Comparison of ENCODE assay signal across 30 cellular contexts in the genomic region with DNA sequence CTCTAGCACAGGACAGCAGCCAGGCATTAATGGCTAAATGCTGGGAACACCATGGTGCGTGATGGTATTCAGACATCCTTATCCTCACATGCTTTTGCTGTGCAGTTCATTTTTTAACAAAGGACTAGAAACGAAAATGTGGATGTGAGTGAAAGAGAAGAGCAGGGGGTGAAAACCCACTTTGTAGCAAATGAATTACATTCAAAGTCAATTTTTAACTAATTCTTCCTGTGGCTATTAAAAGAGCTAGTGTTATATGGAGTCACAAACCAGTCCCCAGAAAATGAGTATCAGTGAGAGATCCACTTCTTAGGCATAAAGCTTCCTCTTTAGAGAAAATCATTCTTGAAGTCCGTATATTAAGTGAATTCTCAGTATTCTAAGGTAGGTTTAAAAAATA.
"Had no signal": no experiment of that assay in that cellular context is flagged by ENCODE, and none has a peak within 500 bp of the region (broad histone marks: within the 10 kb centered on the region; RNA-seq: fewer than 3 reads in every experiment).

No MANE protein-coding gene starts in this region.

- H3K4me1 ChIP-seq: adrenal gland, body of pancreas, esophagus muscularis mucosa, foreskin keratinocyte, heart right ventricle, left ventricle myocardium inferior, pancreas, prostate gland, right atrium auricular region, stomach, thyroid gland had no signal

- H3K36me3 ChIP-seq: adrenal gland, esophagus muscularis mucosa, heart right ventricle, left ventricle myocardium inferior, pancreas, prostate gland, right atrium auricular region, stomach, thyroid gland had no signal

- H3K36me3 Mint-ChIP-seq: activated naive CD8-positive, alpha-beta T cell treated with anti-CD3 and anti-CD28 coated beads for 36 hours; stimulated activated naive B cell treated with anti-CD40 and anti-IgM and Interleukin-4, amounts not matched to agents 10 μg/mL and 1 μg/mL and 100 μg/mL, for 72 hours had no signal

- H3K27me3 Mint-ChIP-seq: activated CD4-positive, alpha-beta T cell treated with anti-CD3 and anti-CD28 coated beads for 36 hours; activated naive CD8-positive, alpha-beta T cell treated with anti-CD3 and anti-CD28 coated beads for 36 hours; stimulated activated naive B cell treated with anti-CD40 and anti-IgM and Interleukin-4, amounts not matched to agents 10 μg/mL and 1 μg/mL and 100 μg/mL, for 72 hours had no signal

- DNase-seq: activated CD4-positive, alpha-beta T cell treated with anti-CD3 and anti-CD28 coated beads for 36 hours; activated CD4-positive, alpha-beta T cell treated with anti-CD3 and anti-CD28 coated beads, Interleukin-2, amount 50 U/mL, for 4 hours; activated CD4-positive, CD25-positive, alpha-beta regulatory T cell; activated effector memory CD4-positive, alpha-beta T cell treated with anti-CD3 and anti-CD28 coated beads, Interleukin-2, amount 50 U/mL, for 16 hours; activated naive CD4-positive, alpha-beta T cell treated with anti-CD3 and anti-CD28 coated beads for 36 hours; activated naive CD8-positive, alpha-beta T cell treated with anti-CD3 and anti-CD28 coated beads for 36 hours; activated T-cell treated with anti-CD3 and anti-CD28 coated beads, Interleukin-2, amount 50 U/mL, for 1 hour; adrenal gland; aorta; body of pancreas; dermis blood vessel endothelial cell; effector CD4-positive, alpha-beta T cell; foreskin keratinocyte; heart right ventricle; kidney glomerular epithelial cell; left ventricle myocardium inferior; mucosa of descending colon; nephron progenitor cell; pancreas; stimulated activated CD4-positive, alpha-beta T cell treated with anti-CD3 and anti-CD28 coated beads, Interleukin-15, amount 100 ng/mL, for 24 hours; stimulated activated CD4-positive, alpha-beta T cell treated with anti-CD3 and anti-CD28 coated beads, Interleukin-2, amount 100 ng/mL, for 24 hours; stimulated activated naive B cell treated with anti-CD40 and anti-IgM and Interleukin-4, amounts not matched to agents 10 μg/mL and 1 μg/mL and 100 μg/mL, for 72 hours; stomach; thyroid gland had no signal

- H3K4me3 Mint-ChIP-seq: activated CD4-positive, alpha-beta T cell treated with anti-CD3 and anti-CD28 coated beads for 36 hours; activated naive CD4-positive, alpha-beta T cell treated with anti-CD3 and anti-CD28 coated beads for 36 hours; activated naive CD8-positive, alpha-beta T cell treated with anti-CD3 and anti-CD28 coated beads for 36 hours; activated T-helper 1 cell treated with anti-CD3 and anti-CD28 coated beads, Interleukin-12 subunit alpha, Interleukin-12 subunit beta, Interleukin-2, Interleukin-4 antibody, amounts not matched to agents 30 ng/mL and 10 ng/mL and 1 ng/mL, durations not matched to agents 14 hours and 24 hours and 36 hours; nephron progenitor cell; stimulated activated naive B cell treated with anti-CD40 and anti-IgM and Interleukin-4, amounts not matched to agents 10 μg/mL and 1 μg/mL and 100 μg/mL, for 72 hours; T-helper 2 cell treated with Interferon-gamma antibody and Interleukin-4, amounts not matched to agents 5 μg/mL and 100 μg/mL, for 36 hours had no signal

- H3K4me3 ChIP-seq: adrenal gland, body of pancreas, esophagus muscularis mucosa, heart right ventricle, left ventricle myocardium inferior, mucosa of descending colon, pancreas, prostate gland, right atrium auricular region, stomach, thyroid gland had no signal

- H3K27ac Mint-ChIP-seq: activated CD4-positive, alpha-beta T cell treated with anti-CD3 and anti-CD28 coated beads for 36 hours; activated naive CD4-positive, alpha-beta T cell treated with anti-CD3 and anti-CD28 coated beads for 36 hours; activated naive CD8-positive, alpha-beta T cell treated with anti-CD3 and anti-CD28 coated beads for 36 hours; activated T-helper 1 cell treated with anti-CD3 and anti-CD28 coated beads, Interleukin-12 subunit alpha, Interleukin-12 subunit beta, Interleukin-2, Interleukin-4 antibody, amounts not matched to agents 30 ng/mL and 10 ng/mL and 1 ng/mL, durations not matched to agents 14 hours and 24 hours and 36 hours; nephron progenitor cell; stimulated activated naive B cell treated with anti-CD40 and anti-IgM and Interleukin-4, amounts not matched to agents 10 μg/mL and 1 μg/mL and 100 μg/mL, for 72 hours; T-helper 2 cell treated with Interferon-gamma antibody and Interleukin-4, amounts not matched to agents 5 μg/mL and 100 μg/mL, for 36 hours had no signal

- FAIRE-seq: colon, pancreas had no signal

- H3K4me1 Mint-ChIP-seq: activated CD4-positive, alpha-beta T cell treated with anti-CD3 and anti-CD28 coated beads for 36 hours; activated naive CD8-positive, alpha-beta T cell treated with anti-CD3 and anti-CD28 coated beads for 36 hours; nephron progenitor cell; stimulated activated naive B cell treated with anti-CD40 and anti-IgM and Interleukin-4, amounts not matched to agents 10 μg/mL and 1 μg/mL and 100 μg/mL, for 72 hours had no signal

- H3K27me3 ChIP-seq: adrenal gland, body of pancreas, esophagus muscularis mucosa, foreskin keratinocyte, heart right ventricle, pancreas, right atrium auricular region, stomach, thyroid gland had no signal

- H3K27ac ChIP-seq: adrenal gland, body of pancreas, esophagus muscularis mucosa, foreskin keratinocyte, heart right ventricle, left ventricle myocardium inferior, pancreas, prostate gland, right atrium auricular region, stomach, thyroid gland had no signal

- H3K9me3 Mint-ChIP-seq: activated naive CD8-positive, alpha-beta T cell treated with anti-CD3 and anti-CD28 coated beads for 36 hours; nephron progenitor cell had no signal

- H3K9me3 ChIP-seq: adrenal gland, body of pancreas, esophagus muscularis mucosa, left ventricle myocardium inferior, pancreas, prostate gland, right atrium auricular region, stomach, thyroid gland had no signal

- ATAC-seq: activated CD4-positive, alpha-beta T cell treated with anti-CD3 and anti-CD28 coated beads for 36 hours; body of pancreas; foreskin keratinocyte; heart right ventricle; mucosa of descending colon; pancreas; stimulated activated naive B cell treated with anti-CD40 and anti-IgM and Interleukin-4, amounts not matched to agents 10 μg/mL and 1 μg/mL and 100 μg/mL, for 72 hours had no signal
